Comparison of ENCODE assay signal across 9 cellular contexts in the genomic region with DNA sequence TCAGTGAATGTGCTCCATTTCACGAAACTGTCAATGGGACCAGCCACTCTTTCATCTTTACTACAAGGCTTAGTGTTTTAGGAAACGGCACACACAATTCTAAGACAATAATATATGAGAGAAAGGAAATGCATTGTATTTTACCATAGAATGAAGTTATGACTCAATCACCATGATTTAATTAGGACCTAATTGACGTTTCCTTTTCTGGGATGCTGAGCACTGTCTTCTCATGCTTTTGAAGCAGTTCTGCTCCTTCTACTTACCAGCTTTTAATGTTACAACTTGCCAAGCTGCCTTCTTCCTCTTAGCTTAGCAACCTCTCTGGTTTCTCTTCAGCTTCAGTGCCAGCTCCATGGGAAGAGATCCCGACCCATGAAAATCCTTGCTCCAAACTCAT.
"Had no signal": no experiment of that assay in that cellular context is flagged by ENCODE, and none has a peak within 500 bp of the region (broad histone marks: within the 10 kb centered on the region; RNA-seq: fewer than 3 reads in every experiment).

No MANE protein-coding gene starts in this region.

- DNase-seq: GOT3, H7, HFFc6, IMR-90, KG1 had no signal

- H3K36me3 ChIP-seq: HAP-1 had no signal

- ATAC-seq: HCT116, K562 had no signal

- H3K4me1 ChIP-seq: HAP-1 had no signal

- FAIRE-seq: HTR-8/SVneo, K562 had no signal

- H3K9me3 ChIP-seq: HAP-1 had no signal

- H3K4me3 ChIP-seq: HAP-1, K562 had no signal
